1 cellular context compared by ENCODE assay signal in the genomic region with DNA sequence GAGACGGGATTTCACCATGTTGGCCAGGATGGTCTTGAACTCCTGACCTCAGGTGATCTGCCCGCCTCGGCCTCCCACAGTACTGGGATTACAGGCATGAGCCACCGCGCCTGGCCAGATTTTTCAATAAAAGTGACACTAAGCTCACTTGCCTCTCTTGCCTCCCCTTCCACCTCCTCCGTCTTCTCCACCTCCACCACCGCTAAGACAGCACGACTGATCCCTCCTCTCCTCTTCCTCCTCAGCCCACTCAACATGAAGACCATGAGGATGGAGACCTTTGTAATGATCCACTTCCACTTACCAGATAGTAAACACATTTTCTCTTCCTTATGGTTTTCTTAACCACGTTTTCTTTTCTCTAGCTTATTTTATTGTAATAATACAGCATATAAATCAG.
TF ChIP-seq lines count a peak whose summit lies in the region.

No MANE protein-coding gene starts in this region.

TF ChIP-seq in GM23338, 12 proteins besides CTCF, POLR2A, EP300 and RAD21:
- TF ChIP-seq, protein P1, sequence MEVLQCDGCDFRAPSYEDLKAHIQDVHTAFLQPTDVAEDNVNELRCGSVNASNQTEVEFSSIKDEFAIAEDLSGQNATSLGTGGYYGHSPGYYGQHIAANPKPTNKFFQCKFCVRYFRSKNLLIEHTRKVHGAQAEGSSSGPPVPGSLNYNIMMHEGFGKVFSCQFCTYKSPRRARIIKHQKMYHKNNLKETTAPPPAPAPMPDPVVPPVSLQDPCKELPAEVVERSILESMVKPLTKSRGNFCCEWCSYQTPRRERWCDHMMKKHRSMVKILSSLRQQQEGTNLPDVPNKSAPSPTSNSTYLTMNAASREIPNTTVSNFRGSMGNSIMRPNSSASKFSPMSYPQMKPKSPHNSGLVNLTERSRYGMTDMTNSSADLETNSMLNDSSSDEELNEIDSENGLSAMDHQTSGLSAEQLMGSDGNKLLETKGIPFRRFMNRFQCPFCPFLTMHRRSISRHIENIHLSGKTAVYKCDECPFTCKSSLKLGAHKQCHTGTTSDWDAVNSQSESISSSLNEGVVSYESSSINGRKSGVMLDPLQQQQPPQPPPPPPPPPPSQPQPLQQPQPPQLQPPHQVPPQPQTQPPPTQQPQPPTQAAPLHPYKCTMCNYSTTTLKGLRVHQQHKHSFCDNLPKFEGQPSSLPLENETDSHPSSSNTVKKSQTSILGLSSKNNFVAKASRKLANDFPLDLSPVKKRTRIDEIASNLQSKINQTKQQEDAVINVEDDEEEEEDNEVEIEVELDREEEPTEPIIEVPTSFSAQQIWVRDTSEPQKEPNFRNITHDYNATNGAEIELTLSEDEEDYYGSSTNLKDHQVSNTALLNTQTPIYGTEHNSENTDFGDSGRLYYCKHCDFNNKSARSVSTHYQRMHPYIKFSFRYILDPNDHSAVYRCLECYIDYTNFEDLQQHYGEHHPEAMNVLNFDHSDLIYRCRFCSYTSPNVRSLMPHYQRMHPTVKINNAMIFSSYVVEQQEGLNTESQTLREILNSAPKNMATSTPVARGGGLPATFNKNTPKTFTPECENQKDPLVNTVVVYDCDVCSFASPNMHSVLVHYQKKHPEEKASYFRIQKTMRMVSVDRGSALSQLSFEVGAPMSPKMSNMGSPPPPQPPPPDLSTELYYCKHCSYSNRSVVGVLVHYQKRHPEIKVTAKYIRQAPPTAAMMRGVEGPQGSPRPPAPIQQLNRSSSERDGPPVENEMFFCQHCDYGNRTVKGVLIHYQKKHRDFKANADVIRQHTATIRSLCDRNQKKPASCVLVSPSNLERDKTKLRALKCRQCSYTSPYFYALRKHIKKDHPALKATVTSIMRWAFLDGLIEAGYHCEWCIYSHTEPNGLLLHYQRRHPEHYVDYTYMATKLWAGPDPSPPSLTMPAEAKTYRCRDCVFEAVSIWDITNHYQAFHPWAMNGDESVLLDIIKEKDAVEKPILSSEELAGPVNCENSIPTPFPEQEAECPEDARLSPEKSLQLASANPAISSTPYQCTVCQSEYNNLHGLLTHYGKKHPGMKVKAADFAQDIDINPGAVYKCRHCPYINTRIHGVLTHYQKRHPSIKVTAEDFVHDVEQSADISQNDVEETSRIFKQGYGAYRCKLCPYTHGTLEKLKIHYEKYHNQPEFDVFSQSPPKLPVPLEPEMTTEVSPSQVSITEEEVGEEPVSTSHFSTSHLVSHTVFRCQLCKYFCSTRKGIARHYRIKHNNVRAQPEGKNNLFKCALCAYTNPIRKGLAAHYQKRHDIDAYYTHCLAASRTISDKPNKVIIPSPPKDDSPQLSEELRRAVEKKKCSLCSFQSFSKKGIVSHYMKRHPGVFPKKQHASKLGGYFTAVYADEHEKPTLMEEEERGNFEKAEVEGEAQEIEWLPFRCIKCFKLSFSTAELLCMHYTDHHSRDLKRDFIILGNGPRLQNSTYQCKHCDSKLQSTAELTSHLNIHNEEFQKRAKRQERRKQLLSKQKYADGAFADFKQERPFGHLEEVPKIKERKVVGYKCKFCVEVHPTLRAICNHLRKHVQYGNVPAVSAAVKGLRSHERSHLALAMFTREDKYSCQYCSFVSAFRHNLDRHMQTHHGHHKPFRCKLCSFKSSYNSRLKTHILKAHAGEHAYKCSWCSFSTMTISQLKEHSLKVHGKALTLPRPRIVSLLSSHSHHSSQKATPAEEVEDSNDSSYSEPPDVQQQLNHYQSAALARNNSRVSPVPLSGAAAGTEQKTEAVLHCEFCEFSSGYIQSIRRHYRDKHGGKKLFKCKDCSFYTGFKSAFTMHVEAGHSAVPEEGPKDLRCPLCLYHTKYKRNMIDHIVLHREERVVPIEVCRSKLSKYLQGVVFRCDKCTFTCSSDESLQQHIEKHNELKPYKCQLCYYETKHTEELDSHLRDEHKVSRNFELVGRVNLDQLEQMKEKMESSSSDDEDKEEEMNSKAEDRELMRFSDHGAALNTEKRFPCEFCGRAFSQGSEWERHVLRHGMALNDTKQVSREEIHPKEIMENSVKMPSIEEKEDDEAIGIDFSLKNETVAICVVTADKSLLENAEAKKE (CRISPR knock-in tag; IDR thresholded peaks at IDR 0.05) = no peak
- TF ChIP-seq NANOG (IDR thresholded peaks at IDR 0.05; ENCODE audit: borderline replicate concordance) (no peak), ZNF331 (CRISPR knock-in tag; IDR thresholded peaks at IDR 0.05; ENCODE audit: low read depth) (no peak), ZNF114 (CRISPR knock-in tag; IDR thresholded peaks at IDR 0.05) (no peak), STAT1 (IDR thresholded peaks at IDR 0.05; ENCODE audit: unreplicated experiment) (no peak), CREB1 (CRISPR knock-in tag; IDR thresholded peaks at IDR 0.05; ENCODE audit: low read depth) (no peak), EZH2phosphoT487 (IDR thresholded peaks at IDR 0.05; ENCODE audit: unreplicated experiment) (no peak), JUNB (IDR thresholded peaks at IDR 0.05; ENCODE audit: unreplicated experiment) (no peak), POLR2AphosphoS5 (IDR thresholded peaks at IDR 0.05; ENCODE audit: low read depth) (no peak), EZH2 (IDR thresholded peaks at IDR 0.05; ENCODE audit: low read depth, unreplicated experiment) (no peak)
- TF ChIP-seq, protein P2, sequence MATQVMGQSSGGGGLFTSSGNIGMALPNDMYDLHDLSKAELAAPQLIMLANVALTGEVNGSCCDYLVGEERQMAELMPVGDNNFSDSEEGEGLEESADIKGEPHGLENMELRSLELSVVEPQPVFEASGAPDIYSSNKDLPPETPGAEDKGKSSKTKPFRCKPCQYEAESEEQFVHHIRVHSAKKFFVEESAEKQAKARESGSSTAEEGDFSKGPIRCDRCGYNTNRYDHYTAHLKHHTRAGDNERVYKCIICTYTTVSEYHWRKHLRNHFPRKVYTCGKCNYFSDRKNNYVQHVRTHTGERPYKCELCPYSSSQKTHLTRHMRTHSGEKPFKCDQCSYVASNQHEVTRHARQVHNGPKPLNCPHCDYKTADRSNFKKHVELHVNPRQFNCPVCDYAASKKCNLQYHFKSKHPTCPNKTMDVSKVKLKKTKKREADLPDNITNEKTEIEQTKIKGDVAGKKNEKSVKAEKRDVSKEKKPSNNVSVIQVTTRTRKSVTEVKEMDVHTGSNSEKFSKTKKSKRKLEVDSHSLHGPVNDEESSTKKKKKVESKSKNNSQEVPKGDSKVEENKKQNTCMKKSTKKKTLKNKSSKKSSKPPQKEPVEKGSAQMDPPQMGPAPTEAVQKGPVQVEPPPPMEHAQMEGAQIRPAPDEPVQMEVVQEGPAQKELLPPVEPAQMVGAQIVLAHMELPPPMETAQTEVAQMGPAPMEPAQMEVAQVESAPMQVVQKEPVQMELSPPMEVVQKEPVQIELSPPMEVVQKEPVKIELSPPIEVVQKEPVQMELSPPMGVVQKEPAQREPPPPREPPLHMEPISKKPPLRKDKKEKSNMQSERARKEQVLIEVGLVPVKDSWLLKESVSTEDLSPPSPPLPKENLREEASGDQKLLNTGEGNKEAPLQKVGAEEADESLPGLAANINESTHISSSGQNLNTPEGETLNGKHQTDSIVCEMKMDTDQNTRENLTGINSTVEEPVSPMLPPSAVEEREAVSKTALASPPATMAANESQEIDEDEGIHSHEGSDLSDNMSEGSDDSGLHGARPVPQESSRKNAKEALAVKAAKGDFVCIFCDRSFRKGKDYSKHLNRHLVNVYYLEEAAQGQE (IDR thresholded peaks at IDR 0.05; ENCODE audit: unreplicated experiment) = no peak
- TF ChIP-seq, protein P3, sequence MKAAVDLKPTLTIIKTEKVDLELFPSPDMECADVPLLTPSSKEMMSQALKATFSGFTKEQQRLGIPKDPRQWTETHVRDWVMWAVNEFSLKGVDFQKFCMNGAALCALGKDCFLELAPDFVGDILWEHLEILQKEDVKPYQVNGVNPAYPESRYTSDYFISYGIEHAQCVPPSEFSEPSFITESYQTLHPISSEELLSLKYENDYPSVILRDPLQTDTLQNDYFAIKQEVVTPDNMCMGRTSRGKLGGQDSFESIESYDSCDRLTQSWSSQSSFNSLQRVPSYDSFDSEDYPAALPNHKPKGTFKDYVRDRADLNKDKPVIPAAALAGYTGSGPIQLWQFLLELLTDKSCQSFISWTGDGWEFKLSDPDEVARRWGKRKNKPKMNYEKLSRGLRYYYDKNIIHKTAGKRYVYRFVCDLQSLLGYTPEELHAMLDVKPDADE (IDR thresholded peaks at IDR 0.05) = no peak
